8 cellular contexts compared by ENCODE assay signal in genomic region chr12:569803-570236, GRCh38.
DNase-seq lines count a peak whose midpoint lies in the region; ATAC-seq and TF ChIP-seq lines count a peak whose summit lies in the region.

No MANE protein-coding gene starts in this region.

- peak; percentile 75 to 98 (median 95) for TF ChIP-seq CTCF in dorsolateral prefrontal cortex (IDR thresholded peaks at IDR 0.05 in 54 of 56, conservative IDR thresholded peaks at IDR 0.05 in 2 of 56; ENCODE audit: low read depth in 1 of 56, partially characterized antibody in 56 of 56)
- peak in 1 of 3 donors; percentile 61 for TF ChIP-seq CTCF in lower leg skin (IDR thresholded peaks at IDR 0.05)

- POLR2A ChIA-PET in activated CD4-positive, alpha-beta memory T cell treated with anti-CD3 and anti-CD28 coated beads for 36 hours (lab: Charles Lee) = interaction anchor here (0.5 to 1.0 kb wide), 3 partner anchors 103 to 185 kb away, joined by 3 to 5 read pairs (median 3); no protein-coding TSS in a partner anchor

- H3K4me3 ChIP-seq in dorsolateral prefrontal cortex (peak overlapping the region; percentile 48 to 92 (median 68)), lower leg skin (ENCODE audit: low read depth, poor library complexity, severe bottlenecking) (peak overlapping the region; percentile 26)

- H3K27ac ChIP-seq in dorsolateral prefrontal cortex = peak overlapping the region in 53 of 59 donors; percentile 23 to 87 (median 74)

- ATAC-seq in HG02798 (IDR thresholded peaks at IDR 0.05; ENCODE audit: poor library complexity, unreplicated experiment) (peak; percentile 69), GM18858 (IDR thresholded peaks at IDR 0.05; ENCODE audit: unreplicated experiment) (no peak)

- H3K27me3 Mint-ChIP-seq in activated CD4-positive, alpha-beta memory T cell treated with anti-CD3 and anti-CD28 coated beads for 36 hours = no peaks in the 10 kb centered on the region

- CTCF ChIA-PET in activated CD4-positive, alpha-beta memory T cell treated with anti-CD3 and anti-CD28 coated beads for 36 hours (lab: Charles Lee) = interaction anchor here (0.6 to 6.6 kb wide), 38 partner anchors 8 to 1014 kb away, joined by 3 to 71 read pairs (median 4); partner anchors contain the start of genes CCDC77, RAD52 and WNK1

- no peaks in the 10 kb centered on the region for H3K27me3 ChIP-seq in dorsolateral prefrontal cortex

- H3K4me1 Mint-ChIP-seq in activated CD4-positive, alpha-beta memory T cell treated with anti-CD3 and anti-CD28 coated beads for 36 hours (ENCODE audit: low read depth) = peaks cover 47% of the 10 kb centered on the region

- intact Hi-C loops in activated CD4-positive, alpha-beta memory T cell treated with anti-CD3 and anti-CD28 coated beads for 36 hours (cut with micrococcal nuclease) = loop anchor here (2.0 to 10.0 kb wide), 4 partner anchors 245 to 1025 kb away; partner anchors contain the start of genes FBXL14 and RAD52
- intact Hi-C loops in dorsolateral prefrontal cortex (cut with DNase I) = loop anchor here (2.0 to 10.0 kb wide), 7 partner anchors 75 to 1015 kb away; partner anchors contain the start of genes RAD52 (in 1 of the 2) and WNK1 (in 1 of the 2)
- intact Hi-C loops in lower leg skin (cut with DNase I; ENCODE audit: low total_unique reads) = loop anchor here (2.0 to 10.0 kb wide), 4 partner anchors 182 to 1015 kb away; partner anchors contain the start of gene WNK1

- H3K9me3 Mint-ChIP-seq in activated CD4-positive, alpha-beta memory T cell treated with anti-CD3 and anti-CD28 coated beads for 36 hours = no peaks in the 10 kb centered on the region

- 1% methylated on average over 16 to 34 of the region's 39 CpGs for WGBS in lower leg skin, 2 donors

- H3K4me3 Mint-ChIP-seq in activated CD4-positive, alpha-beta memory T cell treated with anti-CD3 and anti-CD28 coated beads for 36 hours = peak overlapping the region; percentile 79

- DNase-seq in Daoy (ENCODE audit: low read depth) (peak; percentile 90), NCI-H526 (lab: John Stamatoyannopoulos, UW) (peak; percentile 17 to 91), dorsolateral prefrontal cortex (peak; percentile 76 to 89 (median 84)), lower leg skin (ENCODE audit: low spot score in 2 of 2) (peak; percentile 80 to 97)
- DNase-seq in activated CD4-positive, alpha-beta memory T cell treated with anti-CD3 and anti-CD28 coated beads for 36 hours = peak; percentile 90
- peak; percentile 89 for DNase-seq in stimulated activated CD4-positive, alpha-beta T cell treated with anti-CD3 and anti-CD28 coated beads, Interleukin-4, amount 100 ng/mL, for 24 hours

- no peak for TF ChIP-seq POLR2A in lower leg skin (IDR thresholded peaks at IDR 0.05)

- H3K27ac Mint-ChIP-seq in activated CD4-positive, alpha-beta memory T cell treated with anti-CD3 and anti-CD28 coated beads for 36 hours = no peak overlapping the region

- H3K36me3 Mint-ChIP-seq in activated CD4-positive, alpha-beta memory T cell treated with anti-CD3 and anti-CD28 coated beads for 36 hours = no peaks in the 10 kb centered on the region
